Comparison of ENCODE assay signal across 27 cellular contexts in the genomic region with DNA sequence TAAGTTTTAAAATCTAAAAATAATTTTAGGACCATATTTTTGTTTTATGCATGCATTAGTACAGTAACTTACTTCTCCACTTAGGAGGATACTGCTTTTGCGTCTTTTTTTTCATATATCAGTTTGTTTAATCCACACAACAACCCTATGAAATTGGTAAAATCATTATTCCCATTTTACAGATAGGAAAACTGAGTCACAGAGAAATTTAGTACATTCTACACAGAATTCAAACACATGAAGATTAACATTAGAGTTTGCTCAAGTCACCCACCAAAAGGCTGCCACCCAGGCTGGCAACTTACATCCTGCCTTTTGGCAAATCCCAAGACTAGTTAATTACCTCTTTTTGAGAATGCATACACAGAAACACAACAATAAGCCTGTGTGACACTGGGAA.
"Had no signal": no experiment of that assay in that cellular context is flagged by ENCODE, and none has a peak within 500 bp of the region (broad histone marks: within the 10 kb centered on the region; RNA-seq: fewer than 3 reads in every experiment).

No MANE protein-coding gene starts in this region.

- H3K4me3 Mint-ChIP-seq: dendritic cell treated with granulocyte-macrophage colony-stimulating factor and Interleukin-4, amounts not matched to agents 40 ng/mL and 50 ng/mL, for 4 days; effector memory CD8-positive, alpha-beta T cell; endodermal cell; naive thymus-derived CD4-positive, alpha-beta T cell had no signal

- FAIRE-seq: endometrium, islet of Langerhans, keratinocyte had no signal

- H3K27ac ChIP-seq: colonic mucosa, epithelial cell of prostate, esophagus squamous epithelium, gastrocnemius medialis, heart right ventricle, left lung, lower lobe of right lung had no signal

- H3K9me3 Mint-ChIP-seq: dendritic cell treated with granulocyte-macrophage colony-stimulating factor and Interleukin-4, amounts not matched to agents 40 ng/mL and 50 ng/mL, for 4 days; effector memory CD8-positive, alpha-beta T cell had no signal

- DNase-seq: colonic mucosa; cortex of kidney; effector CD8-positive, alpha-beta T cell; effector memory CD8-positive, alpha-beta T cell; endodermal cell; erythroblast; esophagus squamous epithelium; foreskin fibroblast; foreskin melanocyte; gastrocnemius medialis; glutamatergic neuron; head of caudate nucleus; heart right ventricle; hippocampal formation; left cardiac atrium; left lung; left ventricle myocardium superior; lower lobe of right lung; mesenchymal stem cell; midbrain; naive thymus-derived CD4-positive, alpha-beta T cell had no signal

- H3K4me3 ChIP-seq: colonic mucosa, esophagus squamous epithelium, gastrocnemius medialis, heart right ventricle, left lung, lower lobe of right lung had no signal

- ATAC-seq: effector memory CD8-positive, alpha-beta T cell; esophagus mucosa; gastrocnemius medialis; heart right ventricle; left cardiac atrium; left lung; left ventricle myocardium superior; lower lobe of right lung; naive thymus-derived CD4-positive, alpha-beta T cell had no signal

- H3K27me3 Mint-ChIP-seq: dendritic cell treated with granulocyte-macrophage colony-stimulating factor and Interleukin-4, amounts not matched to agents 40 ng/mL and 50 ng/mL, for 4 days; effector memory CD8-positive, alpha-beta T cell; naive thymus-derived CD4-positive, alpha-beta T cell had no signal

- H3K36me3 ChIP-seq: colonic mucosa, esophagus squamous epithelium, gastrocnemius medialis, heart right ventricle, left lung, lower lobe of right lung had no signal

- H3K9me3 ChIP-seq: colonic mucosa, esophagus squamous epithelium, gastrocnemius medialis, left lung, lower lobe of right lung had no signal

- H3K27ac Mint-ChIP-seq: dendritic cell treated with granulocyte-macrophage colony-stimulating factor and Interleukin-4, amounts not matched to agents 40 ng/mL and 50 ng/mL, for 4 days; effector memory CD8-positive, alpha-beta T cell; endodermal cell had no signal

- H3K27me3 ChIP-seq: colonic mucosa, esophagus squamous epithelium, gastrocnemius medialis, heart right ventricle, left lung had no signal

- H3K4me1 ChIP-seq: colonic mucosa, esophagus squamous epithelium, left lung, lower lobe of right lung had no signal
